27 cellular contexts compared by ENCODE assay signal in the genomic region with DNA sequence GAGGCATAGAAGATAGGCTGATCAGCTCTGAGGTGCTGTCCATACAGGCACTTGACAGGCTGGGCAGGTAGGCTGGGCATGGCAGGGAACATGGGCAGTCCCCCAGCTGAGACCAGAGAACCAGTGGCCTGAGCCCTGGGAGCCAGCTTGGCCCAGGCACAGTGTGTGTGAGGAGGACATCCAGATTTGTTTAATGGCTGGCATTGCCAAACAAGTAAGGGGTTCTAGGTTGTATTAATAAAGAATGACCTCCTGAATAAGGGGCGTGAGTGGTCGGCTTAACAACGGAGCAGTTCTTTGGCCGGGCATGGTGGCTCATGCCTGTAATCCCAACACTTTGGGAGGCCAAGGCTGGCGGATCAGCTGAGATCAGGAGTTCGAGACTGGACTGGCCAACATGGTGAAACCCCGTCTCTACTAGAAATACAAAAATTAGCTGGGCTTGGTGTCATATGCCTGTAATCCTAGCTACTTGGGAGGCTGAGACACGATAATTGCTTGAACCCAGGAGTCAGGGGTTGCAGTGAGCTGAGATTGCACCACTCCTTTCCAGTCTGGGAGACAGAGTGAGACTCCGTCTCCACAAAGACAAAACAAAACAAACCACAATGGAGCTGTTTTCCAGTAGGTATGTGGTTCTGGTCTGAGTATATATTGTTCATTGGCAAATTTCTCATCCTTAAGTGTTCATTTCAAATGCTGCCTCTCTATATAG. TPM values are rescaled to one million over a fixed set of nuclear protein-coding genes. Genes with fewer than 3 reads are reported as not detected.
DNase-seq lines count a peak whose midpoint lies in the region; ATAC-seq and TF ChIP-seq lines count a peak whose summit lies in the region.
"Had no signal": no experiment of that assay in that cellular context is flagged by ENCODE, and none has a peak within 500 bp of the region (broad histone marks: within the 10 kb centered on the region; RNA-seq: fewer than 3 reads in every experiment).

No MANE protein-coding gene starts in this region.

- H4K20me1 ChIP-seq in hepatocyte (ENCODE audit: insufficient read depth, poor library complexity, severe bottlenecking), result no peaks in the 10 kb centered on the region
- no peaks in the 10 kb centered on the region for H4K20me1 ChIP-seq in smooth muscle cell (ENCODE audit: low read depth)

- H3K4me1 ChIP-seq in left ventricle myocardium inferior (peaks cover 21% of the 10 kb centered on the region), hepatocyte (ENCODE audit: insufficient read depth) (peaks cover 25% of the 10 kb centered on the region), smooth muscle cell (ENCODE audit: low read depth) (no peaks in the 10 kb centered on the region)
- H3K4me1 ChIP-seq: colonic mucosa had no signal

- H3K36me3 ChIP-seq in left ventricle myocardium inferior (peaks cover 15% of the 10 kb centered on the region), hepatocyte (replicated peaks; ENCODE audit: insufficient read depth, low read depth) (no peaks in the 10 kb centered on the region), smooth muscle cell (ENCODE audit: low read depth) (peaks cover under 1% of the 10 kb centered on the region)
- H3K36me3 ChIP-seq: colonic mucosa had no signal

- H3K9ac ChIP-seq in smooth muscle cell (ENCODE audit: low read depth), result no peak overlapping the region
- H3K9ac ChIP-seq: SK-N-SH had no signal

- H2AFZ ChIP-seq in hepatocyte (no peak overlapping the region), smooth muscle cell (ENCODE audit: low read depth) (no peak overlapping the region)

- ATAC-seq in Right ventricle myocardium superior (ENCODE audit: poor library complexity) (no peak), HG02642 (IDR thresholded peaks at IDR 0.05; ENCODE audit: poor library complexity, unreplicated experiment) (no peak), GM19324 (IDR thresholded peaks at IDR 0.05; ENCODE audit: low FRiP score, unreplicated experiment) (no peak)
- ATAC-seq: activated CD4-positive, alpha-beta T cell treated with anti-CD3 and anti-CD28 coated beads for 36 hours; activated naive CD8-positive, alpha-beta T cell treated with anti-CD3 and anti-CD28 coated beads, Interleukin-2, amount 50 U/mL, for 24 hours; effector memory CD8-positive, alpha-beta T cell; esophagus mucosa; left lobe of liver; natural killer cell had no signal

- 81% methylated on average over 9 of the region's 9 CpGs for WGBS in hepatocyte (ENCODE audit: low lambda C conversion rate, missing lambda C conversion rate)
- 71% methylated on average over 9 of the region's 9 CpGs for WGBS in smooth muscle cell (ENCODE audit: low lambda C conversion rate)

- TF ChIP-seq CTCF in left ventricle myocardium inferior (IDR thresholded peaks at IDR 0.05; ENCODE audit: borderline replicate concordance) (no peak), cardiac fibroblast (IDR thresholded peaks at IDR 0.05; ENCODE audit: low read depth, low read length) (no peak), hepatocyte (IDR thresholded peaks at IDR 0.05; ENCODE audit: poor library complexity) (no peak), smooth muscle cell (IDR thresholded peaks at IDR 0.05; ENCODE audit: borderline replicate concordance, insufficient read depth, poor library complexity, severe bottlenecking) (no peak)

- no peak overlapping the region for H3K4me2 ChIP-seq in hepatocyte
- H3K4me2 ChIP-seq in smooth muscle cell, result no peak overlapping the region
- H3K4me2 ChIP-seq: SK-N-SH had no signal

- peak overlapping the region; percentile 2 for H3K27ac ChIP-seq in left ventricle myocardium inferior (replicated peaks)
- H3K27ac ChIP-seq in hepatocyte, result peak overlapping the region; percentile 91
- H3K27ac ChIP-seq in smooth muscle cell (ENCODE audit: low read depth), result peak overlapping the region; percentile 70
- H3K27ac ChIP-seq: colonic mucosa, RWPE1, tibial nerve had no signal

- no peak overlapping the region for H3K4me3 ChIP-seq in left ventricle myocardium inferior
- H3K4me3 ChIP-seq in cardiac fibroblast (replicated peaks in 1 of 2; ENCODE audit: low read depth in 2 of 2, low read length in 2 of 2), result no peak overlapping the region
- H3K4me3 ChIP-seq in hepatocyte, result no peak overlapping the region
- H3K4me3 ChIP-seq in smooth muscle cell, result no peak overlapping the region
- H3K4me3 ChIP-seq: colonic mucosa, tibial nerve had no signal

- no peaks in the 10 kb centered on the region for H3K79me2 ChIP-seq in hepatocyte
- no peaks in the 10 kb centered on the region for H3K79me2 ChIP-seq in smooth muscle cell (ENCODE audit: low read depth)

- H3K9me3 ChIP-seq in left ventricle myocardium inferior (replicated peaks) (peaks cover 1% of the 10 kb centered on the region), hepatocyte (ENCODE audit: low read depth) (no peaks in the 10 kb centered on the region), smooth muscle cell (replicated peaks; ENCODE audit: low read depth) (no peaks in the 10 kb centered on the region)
- H3K9me3 ChIP-seq: colonic mucosa had no signal

- H3K9me2 ChIP-seq in hepatocyte (replicated peaks; ENCODE audit: insufficient read depth), result no peaks in the 10 kb centered on the region
- H3K9me2 ChIP-seq: SK-N-SH had no signal

- H3K27me3 ChIP-seq in left ventricle myocardium inferior (ENCODE audit: low read depth) (no peaks in the 10 kb centered on the region), hepatocyte (no peaks in the 10 kb centered on the region), smooth muscle cell (ENCODE audit: low read depth) (no peaks in the 10 kb centered on the region)
- H3K27me3 ChIP-seq: colonic mucosa, tibial nerve had no signal

- DNase-seq in left ventricle myocardium inferior, result no peak
- no peak for DNase-seq in Right ventricle myocardium superior
- peak; percentile 48 to 73 for DNase-seq in cardiac fibroblast (ENCODE audit: low read depth in 2 of 2)
- no peak for DNase-seq in hepatocyte (ENCODE audit: low spot score)
- no peak for DNase-seq in smooth muscle cell (lab: John Stamatoyannopoulos, UW; ENCODE audit: unreplicated experiment)
- DNase-seq in NCI-H446 treated with DMSO at 0.1 percent for 48 hours (lab: John Stamatoyannopoulos, UW), result no peak
- DNase-seq: activated CD4-positive, alpha-beta T cell treated with anti-CD3 and anti-CD28 coated beads for 36 hours; activated effector memory CD4-positive, alpha-beta T cell treated with anti-CD3 and anti-CD28 coated beads, Interleukin-2, amount 50 U/mL, for 16 hours; activated naive CD8-positive, alpha-beta T cell treated with anti-CD3 and anti-CD28 coated beads, Interleukin-2, amount 50 U/mL, for 24 hours; activated T-cell treated with anti-CD3 and anti-CD28 coated beads, Interleukin-2, amount 50 U/mL, for 1 hour; CD4-positive, alpha-beta T cell; colonic mucosa; effector memory CD8-positive, alpha-beta T cell; hypothalamus; natural killer cell; NCI-H1436 treated with DMSO at 0.1 percent for 48 hours; NCI-H345; SK-N-SH; small intestine; stimulated activated CD4-positive, alpha-beta T cell treated with anti-CD3 and anti-CD28 coated beads, Interleukin-2, amount 100 ng/mL, for 24 hours had no signal

- intact Hi-C loops in left ventricle myocardium inferior (cut with micrococcal nuclease), result no loop called here
- intact Hi-C loops in Right ventricle myocardium superior (cut with DNase I), result no loop called here

- H3F3A ChIP-seq in smooth muscle cell (ENCODE audit: low read depth), result peaks cover 3% of the 10 kb centered on the region

RNA-seq across cellular contexts. Expression of gene ANGPTL2, which starts 56.2 kb away (rescaled TPM):
- total RNA-seq in left ventricle myocardium inferior, result 35.7 TPM
- 32.6 TPM for total RNA-seq in Right ventricle myocardium superior
- total RNA-seq in hepatocyte, result 17.6 and 18.0 TPM in 2 replicates
- 25.6 and 28.6 TPM in 2 replicates for polyA plus RNA-seq in hepatocyte
- 13.3 and 16.1 TPM in 2 replicates for total RNA-seq in smooth muscle cell
- 18.7 and 20.2 TPM in 2 replicates for polyA plus RNA-seq in smooth muscle cell
- total RNA-seq: activated CD4-positive, alpha-beta T cell treated with anti-CD3 and anti-CD28 coated beads for 36 hours; activated CD8-positive, alpha-beta memory T cell treated with anti-CD3 and anti-CD28 coated beads for 36 hours; CD4-positive, alpha-beta T cell; natural killer cell had no signal

Comparison
In these comparisons a context has a peak if more than half of its experiments do, and no peak if none do; other contexts are left out.
1. DNase-seq: peak in cardiac fibroblast (2 of 2); none in left ventricle myocardium inferior (single experiment), Right ventricle myocardium superior (single experiment), hepatocyte (single experiment), smooth muscle cell (single experiment) and NCI-H446 treated with DMSO at 0.1 percent for 48 hours (single experiment).
2. H3K27ac ChIP-seq: peak in every context shown above with its lines; median percentile 91 in hepatocyte; 70 in smooth muscle cell; 2 in left ventricle myocardium inferior.